35 cellular contexts compared by ENCODE assay signal in genomic region chr20:42472198-42472597, GRCh38.
"Had no signal": no experiment of that assay in that cellular context is flagged by ENCODE, and none has a peak within 500 bp of the region (broad histone marks: within the 10 kb centered on the region; RNA-seq: fewer than 3 reads in every experiment).

No MANE protein-coding gene starts in this region.

- DNase-seq: Karpas-422, Kasumi-1, KBM-7, KG1, MG63, MM.1S, MV-4-11, NCI-H1048, NCI-H1092, NCI-H1092 treated with DMSO at 0.1 percent for 48 hours, NCI-H1105, NCI-H1105 treated with DMSO at 0.1 percent for 48 hours, NCI-H1417, NCI-H1417 treated with DMSO at 0.1 percent for 48 hours, NCI-H1436, NCI-H1436 treated with DMSO at 0.1 percent for 48 hours, NCI-H146, NCI-H1694, NCI-H1694 treated with DMSO at 0.1 percent for 48 hours, NCI-H187, NCI-H187 treated with DMSO at 0.1 percent for 48 hours, NCI-H1930, NCI-H2029, NCI-H2029 treated with DMSO at 0.1 percent for 48 hours, NCI-H2081, NCI-H2081 treated with DMSO at 0.1 percent for 48 hours, NCI-H2107, NCI-H2171, NCI-H2171 treated with DMSO at 0.1 percent for 48 hours, NCI-H2227 treated with DMSO at 0.1 percent for 48 hours, NCI-H226, NCI-H345, NCI-H446, NCI-H446 treated with DMSO at 0.1 percent for 48 hours had no signal

- H3K4me3 ChIP-seq: MG63 had no signal

- H3K9ac ChIP-seq: KMS-11 had no signal

- H3K9me3 ChIP-seq: MG63 had no signal

- H3K27me3 ChIP-seq: MG63 had no signal

- H3K4me2 ChIP-seq: KMS-11 had no signal

- H3K27ac ChIP-seq: KMS-11 had no signal

- H3K36me3 ChIP-seq: MG63 had no signal
